8 cellular contexts compared by ENCODE assay signal in genomic region chr16:69311533-69312388, GRCh38. TPM values are rescaled to one million over a fixed set of nuclear protein-coding genes. Genes with fewer than 3 reads are reported as not detected.
A peak's percentile ranks its signal among the peaks of the same experiment; 100 is the strongest.
DNase-seq lines count a peak whose midpoint lies in the region; ATAC-seq and TF ChIP-seq lines count a peak whose summit lies in the region.

No MANE protein-coding gene starts in this region.

- H3K36me3 ChIP-seq in cardiac muscle cell, result peaks cover 7% of the 10 kb centered on the region

- peak overlapping the region; percentile 90 for H3K27ac ChIP-seq in cardiac muscle cell

- H3K36me3 Mint-ChIP-seq in activated CD4-positive, alpha-beta T cell treated with anti-CD3 and anti-CD28 coated beads for 36 hours (ENCODE audit: low read depth), result peaks cover 34% of the 10 kb centered on the region
- peaks cover 5% of the 10 kb centered on the region for H3K36me3 Mint-ChIP-seq in progenitor cell of endocrine pancreas (ENCODE audit: insufficient read depth)

- peak overlapping the region; percentile 97 for H3K27ac Mint-ChIP-seq in activated CD4-positive, alpha-beta T cell treated with anti-CD3 and anti-CD28 coated beads for 36 hours
- peak overlapping the region; percentile 94 for H3K27ac Mint-ChIP-seq in progenitor cell of endocrine pancreas

- peak overlapping the region; percentile 100 for H3K4me3 Mint-ChIP-seq in activated CD4-positive, alpha-beta T cell treated with anti-CD3 and anti-CD28 coated beads for 36 hours
- H3K4me3 Mint-ChIP-seq in progenitor cell of endocrine pancreas (ENCODE audit: low read depth), result peak overlapping the region; percentile 98

- peak; percentile 43 for ATAC-seq in activated CD4-positive, alpha-beta T cell treated with anti-CD3 and anti-CD28 coated beads for 36 hours
- peak; percentile 53 for ATAC-seq in HG02642 (IDR thresholded peaks at IDR 0.05; ENCODE audit: poor library complexity, unreplicated experiment)

- H3K9me3 Mint-ChIP-seq in activated CD4-positive, alpha-beta T cell treated with anti-CD3 and anti-CD28 coated beads for 36 hours (ENCODE audit: low read depth), result no peaks in the 10 kb centered on the region
- no peaks in the 10 kb centered on the region for H3K9me3 Mint-ChIP-seq in progenitor cell of endocrine pancreas (ENCODE audit: low read depth)

- intact Hi-C loops in activated CD4-positive, alpha-beta T cell treated with anti-CD3 and anti-CD28 coated beads for 36 hours (cut with DNase I, micrococcal nuclease), result loop anchor here (1.0 to 2.0 kb wide), 12 partner anchors 19 to 772 kb away; partner anchors contain the start of genes PDF (in 2 of the 2), CHTF8 (in 1 of the 2), COG8 (in 1 of the 2) and CYB5B (in 1 of the 2)

- H3K4me3 ChIP-seq in cardiac muscle cell, result peak overlapping the region; percentile 80

- CTCF ChIA-PET in activated CD4-positive, alpha-beta T cell treated with anti-CD3 and anti-CD28 coated beads for 36 hours (lab: Charles Lee), result interaction anchor here (0.6 to 2.8 kb wide), 6 partner anchors 12 to 577 kb away, joined by 3 to 21 read pairs (median 4); partner anchors contain the start of gene PDF

- POLR2A ChIA-PET in activated CD4-positive, alpha-beta T cell treated with anti-CD3 and anti-CD28 coated beads for 36 hours (lab: Charles Lee), result interaction anchor here (1.0 kb wide), 2 partner anchors 18 to 27 kb away, joined by 3 read pairs; no protein-coding TSS in a partner anchor

- TF ChIP-seq CTCF in cardiac muscle cell (IDR thresholded peaks at IDR 0.05; ENCODE audit: low read depth, low read length) (no peak), progenitor cell of endocrine pancreas (IDR thresholded peaks at IDR 0.05; ENCODE audit: unreplicated experiment) (no peak)

- no peaks in the 10 kb centered on the region for H3K27me3 ChIP-seq in cardiac muscle cell

- peaks cover 26% of the 10 kb centered on the region for H3K4me1 Mint-ChIP-seq in activated CD4-positive, alpha-beta T cell treated with anti-CD3 and anti-CD28 coated beads for 36 hours
- H3K4me1 Mint-ChIP-seq in progenitor cell of endocrine pancreas (ENCODE audit: low read depth), result peaks cover 5% of the 10 kb centered on the region

- no peaks in the 10 kb centered on the region for H3K9me3 ChIP-seq in cardiac muscle cell (ENCODE audit: low read depth)

- no peaks in the 10 kb centered on the region for H3K27me3 Mint-ChIP-seq in activated CD4-positive, alpha-beta T cell treated with anti-CD3 and anti-CD28 coated beads for 36 hours
- no peaks in the 10 kb centered on the region for H3K27me3 Mint-ChIP-seq in progenitor cell of endocrine pancreas

- peaks cover 4% of the 10 kb centered on the region for H3K4me1 ChIP-seq in cardiac muscle cell (ENCODE audit: low read depth)

- DNase-seq in activated CD4-positive, alpha-beta T cell treated with anti-CD3 and anti-CD28 coated beads for 36 hours, result peak; percentile 64
- DNase-seq in activated CD4-positive, alpha-beta T cell treated with anti-CD3 and anti-CD28 coated beads for 1 hour, result no peak
- DNase-seq in NAMALWA (ENCODE audit: low spot score) (peak; percentile 62), cardiac muscle cell (ENCODE audit: low read depth in 1 of 2, low spot score in 1 of 2) (peak; percentile 32 to 52), progenitor cell of endocrine pancreas (ENCODE audit: low spot score, unreplicated experiment) (peak; percentile 43), medulla oblongata (ENCODE audit: extremely low spot score) (no peak)
- DNase-seq in activated gamma-delta T cell treated with anti-CD3 and anti-CD28 coated beads, Interleukin-2, amount 50 U/mL, for 16 hours (ENCODE audit: low read depth), result peak; percentile 23

RNA-seq across cellular contexts. Expression of gene VPS4A, which starts 0.6 kb away (rescaled TPM):
- 10 to 100 TPM; 28.4 to 31.9 TPM for total RNA-seq in activated CD4-positive, alpha-beta T cell treated with anti-CD3 and anti-CD28 coated beads for 36 hours
- total RNA-seq in cardiac muscle cell (30.8 and 36.9 TPM in 2 replicates), progenitor cell of endocrine pancreas (21.2 and 25.2 TPM in 2 replicates)
- 50.7 and 52.2 TPM in 2 replicates for polyA plus RNA-seq in cardiac muscle cell

RNA-seq across cellular contexts. Expression of gene PDF, which starts 18.6 kb away (rescaled TPM):
- 10 to 100 TPM; 10.1 to 19.9 TPM for total RNA-seq in activated CD4-positive, alpha-beta T cell treated with anti-CD3 and anti-CD28 coated beads for 36 hours
- total RNA-seq in cardiac muscle cell, result 16.1 and 16.7 TPM in 2 replicates
- 12.0 and 13.2 TPM in 2 replicates for polyA plus RNA-seq in cardiac muscle cell
- total RNA-seq in progenitor cell of endocrine pancreas, result 13.0 and 14.4 TPM in 2 replicates

RNA-seq across cellular contexts. Expression of gene COG8, which starts 27.6 kb away (rescaled TPM):
- 10 to 100 TPM; 30.0 to 30.3 TPM for total RNA-seq in activated CD4-positive, alpha-beta T cell treated with anti-CD3 and anti-CD28 coated beads for 36 hours
- total RNA-seq in cardiac muscle cell (79.2 and 95.3 TPM in 2 replicates), progenitor cell of endocrine pancreas (55.2 and 58.6 TPM in 2 replicates)
- 54.5 and 62.6 TPM in 2 replicates for polyA plus RNA-seq in cardiac muscle cell

RNA-seq across cellular contexts. Expression of gene NIP7, which starts 27.8 kb away (rescaled TPM):
- total RNA-seq in activated CD4-positive, alpha-beta T cell treated with anti-CD3 and anti-CD28 coated beads for 36 hours, result 10 to 100 TPM; 39.1 to 41.3 TPM
- total RNA-seq in cardiac muscle cell (8.5 and 9.5 TPM in 2 replicates), progenitor cell of endocrine pancreas (22.9 and 23.8 TPM in 2 replicates)
- 23.6 and 26.1 TPM in 2 replicates for polyA plus RNA-seq in cardiac muscle cell

RNA-seq across cellular contexts. Expression of gene TMED6, which starts 39.8 kb away (rescaled TPM):
- 1 to 10 TPM; 1.2 to 1.3 TPM for total RNA-seq in activated CD4-positive, alpha-beta T cell treated with anti-CD3 and anti-CD28 coated beads for 36 hours
- 0.69 TPM in 1 of 2 replicates, not detected in the other for total RNA-seq in cardiac muscle cell
- polyA plus RNA-seq in cardiac muscle cell, result 0.37 and 0.95 TPM in 2 replicates
- total RNA-seq in progenitor cell of endocrine pancreas, result 2.6 and 3.6 TPM in 2 replicates

Comparison
In these comparisons a context has a peak if more than half of its experiments do, and no peak if none do; other contexts are left out.
1. DNase-seq: peak in activated CD4-positive, alpha-beta T cell treated with anti-CD3 and anti-CD28 coated beads for 36 hours (single experiment), NAMALWA (single experiment), activated gamma-delta T cell treated with anti-CD3 and anti-CD28 coated beads, Interleukin-2, amount 50 U/mL, for 16 hours (single experiment), cardiac muscle cell (2 of 2) and progenitor cell of endocrine pancreas (single experiment); none in activated CD4-positive, alpha-beta T cell treated with anti-CD3 and anti-CD28 coated beads for 1 hour (single experiment) and medulla oblongata (single experiment).